ENCODE assay signal across 11 cellular contexts in genomic region chr6:2688416-2689064, GRCh38.
DNase-seq lines count a peak whose midpoint lies in the region; ATAC-seq and TF ChIP-seq lines count a peak whose summit lies in the region.
"Had no signal": no experiment of that assay in that cellular context is flagged by ENCODE, and none has a peak within 500 bp of the region (broad histone marks: within the 10 kb centered on the region; RNA-seq: fewer than 3 reads in every experiment).

No MANE protein-coding gene starts in this region.

- intact Hi-C loops in spleen (cut with DNase I; ENCODE audit: low total_unique reads): no loop called here

- peak; percentile 90 for ATAC-seq in RWPE2 (ENCODE audit: low read depth)
- ATAC-seq: upper lobe of right lung had no signal

- H3K27me3 ChIP-seq in RWPE2 (ENCODE audit: insufficient read depth, poor library complexity, severe bottlenecking): no peaks in the 10 kb centered on the region
- no peaks in the 10 kb centered on the region for H3K27me3 ChIP-seq in spleen (replicated peaks in 1 of 7)
- H3K27me3 ChIP-seq: upper lobe of right lung had no signal

- H3K9me3 ChIP-seq in RWPE2 (ENCODE audit: severe bottlenecking) (peaks cover 3% of the 10 kb centered on the region), spleen (no peaks in the 10 kb centered on the region)
- H3K9me3 ChIP-seq: upper lobe of right lung had no signal

- no peaks in the 10 kb centered on the region; the same call in 1 of the 2 replicates for H3K36me3 ChIP-seq in RWPE2 (ENCODE audit: low read depth)
- no peaks in the 10 kb centered on the region for H3K36me3 ChIP-seq in spleen
- H3K36me3 ChIP-seq: upper lobe of right lung had no signal

- TF ChIP-seq CTCF in GM13976 (IDR thresholded peaks at IDR 0.05; ENCODE audit: borderline replicate concordance, control extremely low read depth, extremely low read depth, insufficient read depth, missing control alignments) (no peak), RWPE2 (IDR thresholded peaks at IDR 0.05; ENCODE audit: poor library complexity, severe bottlenecking) (no peak), spleen (IDR thresholded peaks at IDR 0.05 in 8 of 11, conservative IDR thresholded peaks at IDR 0.05 in 3 of 11) (no peak)

- TF ChIP-seq POLR2A in spleen (IDR thresholded peaks at IDR 0.05): no peak

- peak; percentile 95 for DNase-seq in A172 (ENCODE audit: low spot score)
- peak; percentile 41 for DNase-seq in GM13976 (ENCODE audit: low spot score)
- DNase-seq in RWPE2 (ENCODE audit: low spot score): no peak
- DNase-seq in fibroblast of peridontal ligament (ENCODE audit: extremely low read depth): peak; percentile 80
- no peak for DNase-seq in central memory CD4-positive, alpha-beta T cell
- DNase-seq in spleen: no peak
- no peak for DNase-seq in SHP77 treated with DMSO at 0.1 percent for 48 hours (lab: John Stamatoyannopoulos, UW)
- DNase-seq in COR-L47 (lab: John Stamatoyannopoulos, UW): no peak
- DNase-seq: effector CD4-positive, alpha-beta T cell; KBM-7; upper lobe of right lung had no signal

- H3K27ac ChIP-seq in RWPE2 (ENCODE audit: poor library complexity, severe bottlenecking) (peak overlapping the region; percentile 56), spleen (no peak overlapping the region)
- H3K27ac ChIP-seq: upper lobe of right lung had no signal

- H3K4me3 ChIP-seq in RWPE2 (ENCODE audit: severe bottlenecking): no peak overlapping the region
- no peak overlapping the region for H3K4me3 ChIP-seq in spleen
- H3K4me3 ChIP-seq: upper lobe of right lung had no signal

- 88 to 95% (median 89%) methylated on average over 8 of the region's 8 CpGs for WGBS in spleen, 5 donors

- H3K4me1 ChIP-seq in RWPE2 (ENCODE audit: insufficient read depth, poor library complexity, severe bottlenecking) (peaks cover 30% of the 10 kb centered on the region), spleen (no peaks in the 10 kb centered on the region)
- H3K4me1 ChIP-seq: upper lobe of right lung had no signal

- in situ Hi-C loops in GM13976 (cut with MboI; ENCODE audit: low sequenced_read_pairs, unreplicated experiment): no loop called here

Comparison
In these comparisons a context has a peak if more than half of its experiments do, and no peak if none do; other contexts are left out.
1. DNase-seq: peak in A172 (single experiment), GM13976 (single experiment) and fibroblast of peridontal ligament (single experiment); none in RWPE2 (single experiment), central memory CD4-positive, alpha-beta T cell (single experiment), spleen (single experiment), SHP77 treated with DMSO at 0.1 percent for 48 hours (single experiment) and COR-L47 (single experiment).